1 cellular context compared by ENCODE assay signal in the genomic region with DNA sequence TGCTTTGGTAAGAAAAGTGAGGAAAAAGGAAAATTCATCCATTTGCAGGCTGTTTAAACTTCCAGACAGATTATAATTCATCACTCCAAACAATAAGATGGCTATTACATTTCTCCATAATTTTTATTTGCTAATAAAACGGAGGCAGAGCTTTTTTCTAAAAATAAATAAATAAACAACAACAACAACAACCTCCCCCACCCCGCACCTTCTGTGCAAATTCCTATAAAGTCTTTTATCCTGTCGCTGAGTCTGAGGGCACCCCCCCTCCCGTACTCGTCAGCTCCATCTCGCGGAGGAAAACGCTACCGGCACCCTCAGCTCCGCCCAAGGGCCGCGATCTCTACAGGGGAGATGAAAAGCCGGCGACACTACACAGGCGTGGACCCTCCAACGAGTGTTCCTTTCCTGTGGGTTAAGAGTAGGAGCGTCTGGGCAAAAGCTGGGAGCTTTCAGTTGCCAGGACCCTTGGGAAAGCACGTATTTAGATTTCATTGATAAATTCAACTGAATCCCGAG.
TF ChIP-seq lines count a peak whose summit lies in the region.

No MANE protein-coding gene starts in this region.

TF ChIP-seq in HepG2, 621 proteins besides CTCF, POLR2A, EP300 and RAD21 (continued from another document and continues in another):
- TF ChIP-seq, protein P1, sequence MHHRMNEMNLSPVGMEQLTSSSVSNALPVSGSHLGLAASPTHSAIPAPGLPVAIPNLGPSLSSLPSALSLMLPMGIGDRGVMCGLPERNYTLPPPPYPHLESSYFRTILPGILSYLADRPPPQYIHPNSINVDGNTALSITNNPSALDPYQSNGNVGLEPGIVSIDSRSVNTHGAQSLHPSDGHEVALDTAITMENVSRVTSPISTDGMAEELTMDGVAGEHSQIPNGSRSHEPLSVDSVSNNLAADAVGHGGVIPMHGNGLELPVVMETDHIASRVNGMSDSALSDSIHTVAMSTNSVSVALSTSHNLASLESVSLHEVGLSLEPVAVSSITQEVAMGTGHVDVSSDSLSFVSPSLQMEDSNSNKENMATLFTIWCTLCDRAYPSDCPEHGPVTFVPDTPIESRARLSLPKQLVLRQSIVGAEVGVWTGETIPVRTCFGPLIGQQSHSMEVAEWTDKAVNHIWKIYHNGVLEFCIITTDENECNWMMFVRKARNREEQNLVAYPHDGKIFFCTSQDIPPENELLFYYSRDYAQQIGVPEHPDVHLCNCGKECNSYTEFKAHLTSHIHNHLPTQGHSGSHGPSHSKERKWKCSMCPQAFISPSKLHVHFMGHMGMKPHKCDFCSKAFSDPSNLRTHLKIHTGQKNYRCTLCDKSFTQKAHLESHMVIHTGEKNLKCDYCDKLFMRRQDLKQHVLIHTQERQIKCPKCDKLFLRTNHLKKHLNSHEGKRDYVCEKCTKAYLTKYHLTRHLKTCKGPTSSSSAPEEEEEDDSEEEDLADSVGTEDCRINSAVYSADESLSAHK (CRISPR knock-in tag; IDR thresholded peaks at IDR 0.05; ENCODE audit: borderline replicate concordance), result no peak
- TF ChIP-seq SP5 (CRISPR knock-in tag; IDR thresholded peaks at IDR 0.05; ENCODE audit: borderline replicate concordance, low read depth) (peak; percentile 46; the same call in 1 of the 2 replicates), ZNF816 (CRISPR knock-in tag; IDR thresholded peaks at IDR 0.05; ENCODE audit: borderline replicate concordance) (no peak), EEA1 (CRISPR knock-in tag; IDR thresholded peaks at IDR 0.05; ENCODE audit: borderline replicate concordance) (no peak), MIER2 (CRISPR knock-in tag; IDR thresholded peaks at IDR 0.05) (no peak), MTF1 (CRISPR knock-in tag; IDR thresholded peaks at IDR 0.05) (no peak), BORCS8-MEF2B (CRISPR knock-in tag; IDR thresholded peaks at IDR 0.05) (no peak), RORA (CRISPR knock-in tag; IDR thresholded peaks at IDR 0.05) (no peak), SALL1 (CRISPR knock-in tag; IDR thresholded peaks at IDR 0.05) (peak; percentile 32; the same call in 1 of the 2 replicates), MZF1 (CRISPR knock-in tag; IDR thresholded peaks at IDR 0.05; ENCODE audit: borderline replicate concordance) (no peak), KDM5B (CRISPR knock-in tag; IDR thresholded peaks at IDR 0.05; ENCODE audit: borderline replicate concordance) (no peak; the same call in 1 of the 2 replicates), ZNF335 (CRISPR knock-in tag; IDR thresholded peaks at IDR 0.05) (no peak), GZF1 (CRISPR knock-in tag; IDR thresholded peaks at IDR 0.05) (no peak), ZNF20 (CRISPR knock-in tag; IDR thresholded peaks at IDR 0.05) (no peak), MED8 (CRISPR knock-in tag; IDR thresholded peaks at IDR 0.05; ENCODE audit: insufficient replicate concordance) (no peak), ADNP (CRISPR knock-in tag; IDR thresholded peaks at IDR 0.05) (no peak), RAD51 (IDR thresholded peaks at IDR 0.05; ENCODE audit: borderline replicate concordance) (no peak), RELA (CRISPR knock-in tag; IDR thresholded peaks at IDR 0.05) (no peak), HDAC1 (CRISPR knock-in tag; IDR thresholded peaks at IDR 0.05) (0 out of 2 replicates have a peak, but pooled peaks have one; percentile 37), SP1 (IDR thresholded peaks at IDR 0.05) (no peak), SP1 (CRISPR knock-in tag; IDR thresholded peaks at IDR 0.05) (no peak), SP4 (CRISPR knock-in tag; IDR thresholded peaks at IDR 0.05) (no peak), CHD4 (IDR thresholded peaks at IDR 0.05; ENCODE audit: borderline replicate concordance, low read length) (no peak), ZNF274 (CRISPR knock-in tag; IDR thresholded peaks at IDR 0.05) (no peak), FOXA3 (CRISPR knock-in tag; IDR thresholded peaks at IDR 0.05) (no peak), JUND (CRISPR knock-in tag; IDR thresholded peaks at IDR 0.05) (no peak), ZNF451 (CRISPR knock-in tag; IDR thresholded peaks at IDR 0.05) (no peak), KMT2A (CRISPR knock-in tag; IDR thresholded peaks at IDR 0.05) (peak; percentile 38; the same call in 1 of the 2 replicates), RXRA (CRISPR knock-in tag; IDR thresholded peaks at IDR 0.05) (no peak), PHF21A (CRISPR knock-in tag; IDR thresholded peaks at IDR 0.05) (peak; percentile 34; the same call in 1 of the 2 replicates), PHF8 (CRISPR knock-in tag; IDR thresholded peaks at IDR 0.05) (no peak), NPAS2 (CRISPR knock-in tag; IDR thresholded peaks at IDR 0.05; ENCODE audit: borderline replicate concordance) (no peak), ZNF780A (CRISPR knock-in tag; IDR thresholded peaks at IDR 0.05) (no peak), ARHGAP35 (CRISPR knock-in tag; IDR thresholded peaks at IDR 0.05; ENCODE audit: borderline replicate concordance) (no peak), CENPT (CRISPR knock-in tag; IDR thresholded peaks at IDR 0.05; ENCODE audit: low read depth) (no peak)
- TF ChIP-seq, protein P2, sequence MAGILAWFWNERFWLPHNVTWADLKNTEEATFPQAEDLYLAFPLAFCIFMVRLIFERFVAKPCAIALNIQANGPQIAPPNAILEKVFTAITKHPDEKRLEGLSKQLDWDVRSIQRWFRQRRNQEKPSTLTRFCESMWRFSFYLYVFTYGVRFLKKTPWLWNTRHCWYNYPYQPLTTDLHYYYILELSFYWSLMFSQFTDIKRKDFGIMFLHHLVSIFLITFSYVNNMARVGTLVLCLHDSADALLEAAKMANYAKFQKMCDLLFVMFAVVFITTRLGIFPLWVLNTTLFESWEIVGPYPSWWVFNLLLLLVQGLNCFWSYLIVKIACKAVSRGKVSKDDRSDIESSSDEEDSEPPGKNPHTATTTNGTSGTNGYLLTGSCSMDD (CRISPR knock-in tag; IDR thresholded peaks at IDR 0.05), result no peak
- TF ChIP-seq, protein P3, sequence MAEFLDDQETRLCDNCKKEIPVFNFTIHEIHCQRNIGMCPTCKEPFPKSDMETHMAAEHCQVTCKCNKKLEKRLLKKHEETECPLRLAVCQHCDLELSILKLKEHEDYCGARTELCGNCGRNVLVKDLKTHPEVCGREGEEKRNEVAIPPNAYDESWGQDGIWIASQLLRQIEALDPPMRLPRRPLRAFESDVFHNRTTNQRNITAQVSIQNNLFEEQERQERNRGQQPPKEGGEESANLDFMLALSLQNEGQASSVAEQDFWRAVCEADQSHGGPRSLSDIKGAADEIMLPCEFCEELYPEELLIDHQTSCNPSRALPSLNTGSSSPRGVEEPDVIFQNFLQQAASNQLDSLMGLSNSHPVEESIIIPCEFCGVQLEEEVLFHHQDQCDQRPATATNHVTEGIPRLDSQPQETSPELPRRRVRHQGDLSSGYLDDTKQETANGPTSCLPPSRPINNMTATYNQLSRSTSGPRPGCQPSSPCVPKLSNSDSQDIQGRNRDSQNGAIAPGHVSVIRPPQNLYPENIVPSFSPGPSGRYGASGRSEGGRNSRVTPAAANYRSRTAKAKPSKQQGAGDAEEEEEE (CRISPR knock-in tag; IDR thresholded peaks at IDR 0.05; ENCODE audit: borderline replicate concordance), result no peak
- TF ChIP-seq, protein P4, sequence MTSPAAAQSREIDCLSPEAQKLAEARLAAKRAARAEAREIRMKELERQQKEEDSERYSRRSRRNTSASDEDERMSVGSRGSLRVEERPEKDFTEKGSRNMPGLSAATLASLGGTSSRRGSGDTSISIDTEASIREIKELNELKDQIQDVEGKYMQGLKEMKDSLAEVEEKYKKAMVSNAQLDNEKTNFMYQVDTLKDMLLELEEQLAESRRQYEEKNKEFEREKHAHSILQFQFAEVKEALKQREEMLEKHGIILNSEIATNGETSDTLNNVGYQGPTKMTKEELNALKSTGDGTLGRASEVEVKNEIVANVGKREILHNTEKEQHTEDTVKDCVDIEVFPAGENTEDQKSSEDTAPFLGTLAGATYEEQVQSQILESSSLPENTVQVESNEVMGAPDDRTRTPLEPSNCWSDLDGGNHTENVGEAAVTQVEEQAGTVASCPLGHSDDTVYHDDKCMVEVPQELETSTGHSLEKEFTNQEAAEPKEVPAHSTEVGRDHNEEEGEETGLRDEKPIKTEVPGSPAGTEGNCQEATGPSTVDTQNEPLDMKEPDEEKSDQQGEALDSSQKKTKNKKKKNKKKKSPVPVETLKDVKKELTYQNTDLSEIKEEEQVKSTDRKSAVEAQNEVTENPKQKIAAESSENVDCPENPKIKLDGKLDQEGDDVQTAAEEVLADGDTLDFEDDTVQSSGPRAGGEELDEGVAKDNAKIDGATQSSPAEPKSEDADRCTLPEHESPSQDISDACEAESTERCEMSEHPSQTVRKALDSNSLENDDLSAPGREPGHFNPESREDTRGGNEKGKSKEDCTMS (CRISPR knock-in tag; conservative IDR thresholded peaks at IDR 0.05), result no peak
- TF ChIP-seq, protein P5, sequence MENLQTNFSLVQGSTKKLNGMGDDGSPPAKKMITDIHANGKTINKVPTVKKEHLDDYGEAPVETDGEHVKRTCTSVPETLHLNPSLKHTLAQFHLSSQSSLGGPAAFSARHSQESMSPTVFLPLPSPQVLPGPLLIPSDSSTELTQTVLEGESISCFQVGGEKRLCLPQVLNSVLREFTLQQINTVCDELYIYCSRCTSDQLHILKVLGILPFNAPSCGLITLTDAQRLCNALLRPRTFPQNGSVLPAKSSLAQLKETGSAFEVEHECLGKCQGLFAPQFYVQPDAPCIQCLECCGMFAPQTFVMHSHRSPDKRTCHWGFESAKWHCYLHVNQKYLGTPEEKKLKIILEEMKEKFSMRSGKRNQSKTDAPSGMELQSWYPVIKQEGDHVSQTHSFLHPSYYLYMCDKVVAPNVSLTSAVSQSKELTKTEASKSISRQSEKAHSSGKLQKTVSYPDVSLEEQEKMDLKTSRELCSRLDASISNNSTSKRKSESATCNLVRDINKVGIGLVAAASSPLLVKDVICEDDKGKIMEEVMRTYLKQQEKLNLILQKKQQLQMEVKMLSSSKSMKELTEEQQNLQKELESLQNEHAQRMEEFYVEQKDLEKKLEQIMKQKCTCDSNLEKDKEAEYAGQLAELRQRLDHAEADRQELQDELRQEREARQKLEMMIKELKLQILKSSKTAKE (CRISPR knock-in tag; IDR thresholded peaks at IDR 0.05; ENCODE audit: borderline replicate concordance), result no peak
- TF ChIP-seq, protein P6, sequence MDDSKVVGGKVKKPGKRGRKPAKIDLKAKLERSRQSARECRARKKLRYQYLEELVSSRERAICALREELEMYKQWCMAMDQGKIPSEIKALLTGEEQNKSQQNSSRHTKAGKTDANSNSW (CRISPR knock-in tag; IDR thresholded peaks at IDR 0.05; ENCODE audit: borderline replicate concordance), result no peak
- TF ChIP-seq, protein P7, sequence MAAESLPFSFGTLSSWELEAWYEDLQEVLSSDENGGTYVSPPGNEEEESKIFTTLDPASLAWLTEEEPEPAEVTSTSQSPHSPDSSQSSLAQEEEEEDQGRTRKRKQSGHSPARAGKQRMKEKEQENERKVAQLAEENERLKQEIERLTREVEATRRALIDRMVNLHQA (CRISPR knock-in tag; IDR thresholded peaks at IDR 0.05), result no peak
- TF ChIP-seq, protein P8, sequence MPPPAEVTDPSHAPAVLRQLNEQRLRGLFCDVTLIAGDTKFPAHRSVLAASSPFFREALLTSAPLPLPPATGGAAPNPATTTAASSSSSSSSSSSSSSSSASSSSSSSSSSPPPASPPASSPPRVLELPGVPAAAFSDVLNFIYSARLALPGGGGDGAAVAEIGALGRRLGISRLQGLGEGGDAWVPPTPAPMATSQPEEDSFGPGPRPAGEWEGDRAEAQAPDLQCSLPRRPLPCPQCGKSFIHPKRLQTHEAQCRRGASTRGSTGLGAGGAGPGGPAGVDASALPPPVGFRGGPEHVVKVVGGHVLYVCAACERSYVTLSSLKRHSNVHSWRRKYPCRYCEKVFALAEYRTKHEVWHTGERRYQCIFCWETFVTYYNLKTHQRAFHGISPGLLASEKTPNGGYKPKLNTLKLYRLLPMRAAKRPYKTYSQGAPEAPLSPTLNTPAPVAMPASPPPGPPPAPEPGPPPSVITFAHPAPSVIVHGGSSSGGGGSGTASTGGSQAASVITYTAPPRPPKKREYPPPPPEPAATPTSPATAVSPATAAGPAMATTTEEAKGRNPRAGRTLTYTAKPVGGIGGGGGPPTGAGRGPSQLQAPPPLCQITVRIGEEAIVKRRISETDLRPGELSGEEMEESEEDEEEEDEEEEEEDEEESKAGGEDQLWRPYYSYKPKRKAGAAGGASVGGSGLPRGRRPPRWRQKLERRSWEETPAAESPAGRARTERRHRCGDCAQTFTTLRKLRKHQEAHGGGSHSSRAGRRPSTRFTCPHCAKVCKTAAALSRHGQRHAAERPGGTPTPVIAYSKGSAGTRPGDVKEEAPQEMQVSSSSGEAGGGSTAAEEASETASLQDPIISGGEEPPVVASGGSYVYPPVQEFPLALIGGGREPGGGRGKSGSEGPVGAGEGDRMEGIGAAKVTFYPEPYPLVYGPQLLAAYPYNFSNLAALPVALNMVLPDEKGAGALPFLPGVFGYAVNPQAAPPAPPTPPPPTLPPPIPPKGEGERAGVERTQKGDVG (CRISPR knock-in tag; IDR thresholded peaks at IDR 0.05; ENCODE audit: borderline replicate concordance), result no peak
- TF ChIP-seq, protein P9, sequence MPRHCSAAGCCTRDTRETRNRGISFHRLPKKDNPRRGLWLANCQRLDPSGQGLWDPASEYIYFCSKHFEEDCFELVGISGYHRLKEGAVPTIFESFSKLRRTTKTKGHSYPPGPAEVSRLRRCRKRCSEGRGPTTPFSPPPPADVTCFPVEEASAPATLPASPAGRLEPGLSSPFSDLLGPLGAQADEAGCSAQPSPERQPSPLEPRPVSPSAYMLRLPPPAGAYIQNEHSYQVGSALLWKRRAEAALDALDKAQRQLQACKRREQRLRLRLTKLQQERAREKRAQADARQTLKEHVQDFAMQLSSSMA (CRISPR knock-in tag; IDR thresholded peaks at IDR 0.05), result no peak
- TF ChIP-seq, protein P10, sequence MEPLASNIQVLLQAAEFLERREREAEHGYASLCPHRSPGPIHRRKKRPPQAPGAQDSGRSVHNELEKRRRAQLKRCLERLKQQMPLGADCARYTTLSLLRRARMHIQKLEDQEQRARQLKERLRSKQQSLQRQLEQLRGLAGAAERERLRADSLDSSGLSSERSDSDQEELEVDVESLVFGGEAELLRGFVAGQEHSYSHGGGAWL (CRISPR knock-in tag; IDR thresholded peaks at IDR 0.05), result no peak
